10 cellular contexts compared by ENCODE assay signal in genomic region chr9:121359358-121360294, GRCh38. TPM values are rescaled to one million over a fixed set of nuclear protein-coding genes. Genes with fewer than 3 reads are reported as not detected.
DNase-seq lines count a peak whose midpoint lies in the region; ATAC-seq and TF ChIP-seq lines count a peak whose summit lies in the region.
"Had no signal": no experiment of that assay in that cellular context is flagged by ENCODE, and none has a peak within 500 bp of the region (broad histone marks: within the 10 kb centered on the region; RNA-seq: fewer than 3 reads in every experiment).

No MANE protein-coding gene starts in this region.

- peaks cover 20% of the 10 kb centered on the region for H3F3A ChIP-seq in MM.1S (ENCODE audit: insufficient read depth, low read length)

- no peaks in the 10 kb centered on the region for H3K9me2 ChIP-seq in MM.1S (replicated peaks; ENCODE audit: insufficient read depth, low read length)

- no peak overlapping the region for H4K8ac ChIP-seq in mesendoderm (ENCODE audit: low read depth, low read length)

- H3K27ac ChIP-seq in MM.1S (ENCODE audit: low read length) (peak overlapping the region; percentile 47; the same call in 1 of the 2 replicates), psoas muscle (peak overlapping the region; percentile 98), mesendoderm (ENCODE audit: low read depth, low read length) (no peak overlapping the region)

- ATAC-seq in psoas muscle (peak; percentile 74 to 83 (median 76)), HG02763 (IDR thresholded peaks at IDR 0.05; ENCODE audit: unreplicated experiment) (no peak), HG03159 (IDR thresholded peaks at IDR 0.05; ENCODE audit: unreplicated experiment) (no peak)

- WGBS in psoas muscle, 3 donors: 35 to 43% (median 37%) methylated on average over 3 of the region's 3 CpGs
- no CpG with 5 or more reads among the region's 3 CpGs for WGBS in mesendoderm (ENCODE audit: extremely low coverage, insufficient coverage, low lambda C conversion rate)

- H3K79me2 ChIP-seq in MM.1S (ENCODE audit: low read length) (no peaks in the 10 kb centered on the region), mesendoderm (ENCODE audit: control insufficient read depth, insufficient read depth, low read length) (no peaks in the 10 kb centered on the region)

- no peak overlapping the region for H4K5ac ChIP-seq in mesendoderm (ENCODE audit: low read length)

- H3K9me3 ChIP-seq in MM.1S (replicated peaks; ENCODE audit: insufficient read depth, low read length) (no peaks in the 10 kb centered on the region), psoas muscle (no peaks in the 10 kb centered on the region)

- no peak for TF ChIP-seq CTCF in GM12865 (IDR thresholded peaks at IDR 0.05; ENCODE audit: insufficient read depth, low read depth, low read length, missing control alignments)
- no peak for TF ChIP-seq CTCF in MM.1S (IDR thresholded peaks at IDR 0.05; ENCODE audit: low read length)
- no peak for TF ChIP-seq CTCF in psoas muscle (IDR thresholded peaks at IDR 0.05)

- H2BK120ac ChIP-seq in mesendoderm (ENCODE audit: low read depth, low read length): no peak overlapping the region

- H3K79me1 ChIP-seq in mesendoderm (ENCODE audit: low read length): no peaks in the 10 kb centered on the region

- H2BK5ac ChIP-seq in mesendoderm (ENCODE audit: low read length): no peak overlapping the region

- H4K20me1 ChIP-seq in MM.1S (ENCODE audit: insufficient read depth, low read length): no peaks in the 10 kb centered on the region

- no peaks in the 10 kb centered on the region for H3K27me3 ChIP-seq in MM.1S (replicated peaks; ENCODE audit: insufficient read depth, low read length)
- H3K27me3 ChIP-seq in psoas muscle (ENCODE audit: insufficient read depth in 3 of 3, low read length in 2 of 3): no peaks in the 10 kb centered on the region
- no peaks in the 10 kb centered on the region for H3K27me3 ChIP-seq in mesendoderm (ENCODE audit: insufficient read depth, low read length, poor library complexity)

- no peak overlapping the region for H2BK15ac ChIP-seq in mesendoderm (replicated peaks; ENCODE audit: low read depth)

- H2AFZ ChIP-seq in MM.1S (ENCODE audit: low read length): no peak overlapping the region

- no peak overlapping the region for H3K18ac ChIP-seq in mesendoderm (ENCODE audit: low read length)

- DNase-seq in GM12865 (ENCODE audit: low read depth) (peak; percentile 25), MM.1S (peak; percentile 75), dermis blood vessel endothelial cell (peak; percentile 21), psoas muscle (no peak), mesendoderm (no peak)
- no peak for DNase-seq in stimulated activated CD4-positive, alpha-beta T cell treated with anti-CD3 and anti-CD28 coated beads, Interleukin-1b, Interleukin-23, amount 100 ng/mL, for 48 hours
- DNase-seq: activated CD4-positive, alpha-beta T cell treated with anti-CD3 and anti-CD28 coated beads, Interleukin-2, amount 10 ng/mL, durations not matched to agents 7 days and 5 days; NCI-H187 treated with DMSO at 0.1 percent for 48 hours had no signal

- H3K4me2 ChIP-seq in MM.1S (ENCODE audit: low read depth, low read length) (peak overlapping the region; percentile 44), mesendoderm (ENCODE audit: low read length) (no peak overlapping the region)

- intact Hi-C loops in psoas muscle (cut with DNase I): loop anchor here in 1 of 2 donors (5.0 kb wide), 1 partner anchor 37 kb away; no protein-coding TSS in a partner anchor

- H3K4ac ChIP-seq in mesendoderm (ENCODE audit: low read depth, low read length): no peak overlapping the region

- no peak overlapping the region for H2AK5ac ChIP-seq in mesendoderm (ENCODE audit: low read length)

- H3K36me3 ChIP-seq in MM.1S (replicated peaks; ENCODE audit: insufficient read depth, low read length) (no peaks in the 10 kb centered on the region), psoas muscle (ENCODE audit: insufficient read depth in 1 of 2, low read depth in 1 of 2) (peaks cover 0 to 31% of the 10 kb centered on the region in 2 donors), mesendoderm (ENCODE audit: control insufficient read depth, insufficient read depth, low read length) (no peaks in the 10 kb centered on the region)

- no peak overlapping the region for H3K23ac ChIP-seq in mesendoderm (ENCODE audit: low read length)

- no peak overlapping the region for H3K9ac ChIP-seq in MM.1S (ENCODE audit: low read length)
- no peak overlapping the region for H3K9ac ChIP-seq in mesendoderm (ENCODE audit: low read length)

- peaks cover 30% of the 10 kb centered on the region for H3K4me1 ChIP-seq in MM.1S (ENCODE audit: low read length)
- H3K4me1 ChIP-seq in psoas muscle: peaks cover 96% of the 10 kb centered on the region
- no peaks in the 10 kb centered on the region for H3K4me1 ChIP-seq in mesendoderm (ENCODE audit: control insufficient read depth, low read depth, low read length)

- H3K4me3 ChIP-seq in GM12865 (ENCODE audit: low read depth, low read length) (no peak overlapping the region), MM.1S (ENCODE audit: low read length) (no peak overlapping the region), psoas muscle (peak overlapping the region; percentile 24), mesendoderm (ENCODE audit: low read length) (no peak overlapping the region)

- no peak overlapping the region for H3K56ac ChIP-seq in mesendoderm (ENCODE audit: low read length)

RNA-seq across cellular contexts. Expression of gene STOM, which starts 10.4 kb away (rescaled TPM):
- total RNA-seq in dermis blood vessel endothelial cell: 310 and 473 TPM in 2 replicates
- 100 to 1,000 TPM in 3 of 4 donors, 10 to 100 TPM in 1; 89.6 to 237 (median 114) TPM for total RNA-seq in psoas muscle
- 10 to 100 TPM; 53.2 to 83.4 (median 62.2) TPM for polyA plus RNA-seq in psoas muscle
- 23.0 TPM for polyA plus RNA-seq in mesendoderm (2013, experiment 1 of 2)
- 22.2 TPM for polyA plus RNA-seq in mesendoderm (2013, experiment 2 of 2)

Comparison
In these comparisons a context has a peak if more than half of its experiments do, and no peak if none do; other contexts are left out.
1. DNase-seq: peak in GM12865 (single experiment), MM.1S (single experiment) and dermis blood vessel endothelial cell (single experiment); none in psoas muscle (0 of 2), stimulated activated CD4-positive, alpha-beta T cell treated with anti-CD3 and anti-CD28 coated beads, Interleukin-1b, Interleukin-23, amount 100 ng/mL, for 48 hours (single experiment) and mesendoderm (single experiment).
2. ATAC-seq: peak in psoas muscle (4 of 4); none in HG02763 (single experiment) and HG03159 (single experiment).